ENCODE assay signal across 1 cellular context in genomic region chr2:230269715-230270114, GRCh38.
TF ChIP-seq lines count a peak whose summit lies in the region.

No MANE protein-coding gene starts in this region.

TF ChIP-seq in SK-N-SH, 30 proteins besides CTCF, POLR2A, EP300 and RAD21 (continued from another document):
- TF ChIP-seq, protein P1, sequence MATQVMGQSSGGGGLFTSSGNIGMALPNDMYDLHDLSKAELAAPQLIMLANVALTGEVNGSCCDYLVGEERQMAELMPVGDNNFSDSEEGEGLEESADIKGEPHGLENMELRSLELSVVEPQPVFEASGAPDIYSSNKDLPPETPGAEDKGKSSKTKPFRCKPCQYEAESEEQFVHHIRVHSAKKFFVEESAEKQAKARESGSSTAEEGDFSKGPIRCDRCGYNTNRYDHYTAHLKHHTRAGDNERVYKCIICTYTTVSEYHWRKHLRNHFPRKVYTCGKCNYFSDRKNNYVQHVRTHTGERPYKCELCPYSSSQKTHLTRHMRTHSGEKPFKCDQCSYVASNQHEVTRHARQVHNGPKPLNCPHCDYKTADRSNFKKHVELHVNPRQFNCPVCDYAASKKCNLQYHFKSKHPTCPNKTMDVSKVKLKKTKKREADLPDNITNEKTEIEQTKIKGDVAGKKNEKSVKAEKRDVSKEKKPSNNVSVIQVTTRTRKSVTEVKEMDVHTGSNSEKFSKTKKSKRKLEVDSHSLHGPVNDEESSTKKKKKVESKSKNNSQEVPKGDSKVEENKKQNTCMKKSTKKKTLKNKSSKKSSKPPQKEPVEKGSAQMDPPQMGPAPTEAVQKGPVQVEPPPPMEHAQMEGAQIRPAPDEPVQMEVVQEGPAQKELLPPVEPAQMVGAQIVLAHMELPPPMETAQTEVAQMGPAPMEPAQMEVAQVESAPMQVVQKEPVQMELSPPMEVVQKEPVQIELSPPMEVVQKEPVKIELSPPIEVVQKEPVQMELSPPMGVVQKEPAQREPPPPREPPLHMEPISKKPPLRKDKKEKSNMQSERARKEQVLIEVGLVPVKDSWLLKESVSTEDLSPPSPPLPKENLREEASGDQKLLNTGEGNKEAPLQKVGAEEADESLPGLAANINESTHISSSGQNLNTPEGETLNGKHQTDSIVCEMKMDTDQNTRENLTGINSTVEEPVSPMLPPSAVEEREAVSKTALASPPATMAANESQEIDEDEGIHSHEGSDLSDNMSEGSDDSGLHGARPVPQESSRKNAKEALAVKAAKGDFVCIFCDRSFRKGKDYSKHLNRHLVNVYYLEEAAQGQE (IDR thresholded peaks at IDR 0.05; ENCODE audit: low read depth, low read length) = no peak
- no peak for TF ChIP-seq RXRA (IDR thresholded peaks at IDR 0.05; ENCODE audit: borderline replicate concordance, low read depth)
- TF ChIP-seq CHD2 (IDR thresholded peaks at IDR 0.05; ENCODE audit: low read length, partially characterized antibody) = no peak
- no peak for TF ChIP-seq TEAD4 (IDR thresholded peaks at IDR 0.05; ENCODE audit: borderline replicate concordance, insufficient read depth)
- TF ChIP-seq PBX3 (IDR thresholded peaks at IDR 0.05) = no peak
- no peak for TF ChIP-seq YY1 (IDR thresholded peaks at IDR 0.05; ENCODE audit: low read depth)
- TF ChIP-seq NFIC (IDR thresholded peaks at IDR 0.05; ENCODE audit: borderline replicate concordance) = no peak
- no peak for TF ChIP-seq SMC3 (IDR thresholded peaks at IDR 0.05; ENCODE audit: low read depth, low read length)
- no peak for TF ChIP-seq NRF1 (IDR thresholded peaks at IDR 0.05; ENCODE audit: low read depth, low read length)
- TF ChIP-seq RCOR1 (IDR thresholded peaks at IDR 0.05; ENCODE audit: low read length) = no peak
